ENCODE assay signal across 8 cellular contexts in the genomic region with DNA sequence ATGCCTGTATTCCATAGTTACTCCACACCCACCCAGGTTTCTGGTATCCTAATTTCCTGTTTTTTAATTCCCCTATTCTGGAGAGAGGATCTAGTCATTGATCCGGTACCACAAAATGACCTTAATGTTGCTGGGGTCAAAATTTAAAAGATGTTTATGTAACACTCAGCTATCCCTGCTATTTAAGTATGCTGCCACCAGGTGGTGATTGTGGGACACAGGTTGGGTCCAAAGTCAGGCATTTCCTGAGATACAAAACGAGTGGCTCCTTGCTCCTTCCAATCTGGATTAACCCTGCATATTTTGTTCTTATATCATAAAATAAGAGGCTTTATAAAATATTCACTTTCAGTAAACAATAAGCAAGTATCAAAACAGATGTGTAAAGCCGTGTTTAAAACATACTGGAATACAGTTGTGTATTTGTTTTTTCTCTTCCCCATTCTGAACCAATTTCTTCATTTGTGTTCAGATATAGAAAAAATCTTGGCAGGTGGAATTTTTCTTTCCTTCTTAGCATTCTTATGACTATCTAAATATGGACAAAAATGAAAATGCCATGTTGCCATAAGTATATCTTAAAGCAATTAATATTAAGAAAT. TPM values are rescaled to one million over a fixed set of nuclear protein-coding genes. Genes with fewer than 3 reads are reported as not detected.
DNase-seq lines count a peak whose midpoint lies in the region; ATAC-seq and TF ChIP-seq lines count a peak whose summit lies in the region.

No MANE protein-coding gene starts in this region.

- no TSS peak for BruUV-seq in PC-9 (replicated peaks; lab: Mats Ljungman, UMichigan)

- DNase-seq in AG08396 (ENCODE audit: low spot score) = peak; percentile 11
- DNase-seq in PC-9 = no peak
- DNase-seq in fibroblast of pulmonary artery (ENCODE audit: low read depth) = peak; percentile 3
- no peak for DNase-seq in NCI-H2227 (lab: John Stamatoyannopoulos, UW; ENCODE audit: unreplicated experiment)
- no peak for DNase-seq in activated T-helper 2 cell treated with anti-CD3 and anti-CD28 coated beads, Interferon-gamma antibody, Interleukin-2, Interleukin-4, amounts not matched to agents 10 μg/mL and 5 μg/mL and 100 μg/mL, durations not matched to agents 14 hours and 24 hours and 36 hours (ENCODE audit: low spot score)

- POLR2A ChIA-PET in PC-9 (lab: Charles Lee; ENCODE audit: unreplicated experiment) = no interaction called here

- no peak overlapping the region for H3K4me3 ChIP-seq in PC-9
- H3K4me3 ChIP-seq in fibroblast of pulmonary artery (replicated peaks; ENCODE audit: low read depth, low read length) = no peak overlapping the region

- H3K36me3 Mint-ChIP-seq in activated T-helper 2 cell treated with anti-CD3 and anti-CD28 coated beads, Interferon-gamma antibody, Interleukin-2, Interleukin-4, amounts not matched to agents 10 μg/mL and 5 μg/mL and 100 μg/mL, durations not matched to agents 14 hours and 24 hours and 36 hours (ENCODE audit: low read depth) = no peaks in the 10 kb centered on the region

- no peaks in the 10 kb centered on the region for H3K36me3 ChIP-seq in PC-9 (ENCODE audit: low read depth)

- TF ChIP-seq CTCF in GM12873 (IDR thresholded peaks at IDR 0.05; ENCODE audit: insufficient read depth, low read depth, low read length, missing control alignments) (peak; percentile 66), PC-9 (conservative IDR thresholded peaks at IDR 0.05) (peak; percentile 61), fibroblast of pulmonary artery (IDR thresholded peaks at IDR 0.05; ENCODE audit: low read length, missing control alignments) (peak; percentile 9)

- H3F3A ChIP-seq in PC-9 (ENCODE audit: insufficient read depth, low read depth) = no peaks in the 10 kb centered on the region

- no peaks in the 10 kb centered on the region for H4K20me1 ChIP-seq in PC-9 (ENCODE audit: insufficient read depth)

- intact Hi-C loops in PC-9 (cut with micrococcal nuclease; ENCODE audit: unreplicated experiment) = no loop called here
- intact Hi-C loops in activated T-helper 2 cell treated with anti-CD3 and anti-CD28 coated beads, Interferon-gamma antibody, Interleukin-2, Interleukin-4, amounts not matched to agents 10 μg/mL and 5 μg/mL and 100 μg/mL, durations not matched to agents 14 hours and 24 hours and 36 hours (cut with micrococcal nuclease) = no loop called here

- H3K79me2 ChIP-seq in PC-9 (ENCODE audit: low read depth) = no peaks in the 10 kb centered on the region

- CTCF ChIA-PET in PC-9 (lab: Charles Lee) = no interaction called here

- no peak overlapping the region for H2AFZ ChIP-seq in PC-9

- H3K9me3 ChIP-seq in PC-9 (ENCODE audit: insufficient read depth, low read depth) = no peaks in the 10 kb centered on the region

- H3K4me1 Mint-ChIP-seq in activated T-helper 2 cell treated with anti-CD3 and anti-CD28 coated beads, Interferon-gamma antibody, Interleukin-2, Interleukin-4, amounts not matched to agents 10 μg/mL and 5 μg/mL and 100 μg/mL, durations not matched to agents 14 hours and 24 hours and 36 hours (ENCODE audit: low read depth) = no peaks in the 10 kb centered on the region

- H3K27me3 Mint-ChIP-seq in activated T-helper 2 cell treated with anti-CD3 and anti-CD28 coated beads, Interferon-gamma antibody, Interleukin-2, Interleukin-4, amounts not matched to agents 10 μg/mL and 5 μg/mL and 100 μg/mL, durations not matched to agents 14 hours and 24 hours and 36 hours (ENCODE audit: low read depth) = peaks cover 8% of the 10 kb centered on the region

- no peaks in the 10 kb centered on the region for H3K9me3 Mint-ChIP-seq in activated T-helper 2 cell treated with anti-CD3 and anti-CD28 coated beads, Interferon-gamma antibody, Interleukin-2, Interleukin-4, amounts not matched to agents 10 μg/mL and 5 μg/mL and 100 μg/mL, durations not matched to agents 14 hours and 24 hours and 36 hours

- H3K9me2 ChIP-seq in PC-9 (ENCODE audit: insufficient read depth) = no peaks in the 10 kb centered on the region

- no peak overlapping the region for H3K4me3 Mint-ChIP-seq in activated T-helper 2 cell treated with anti-CD3 and anti-CD28 coated beads, Interferon-gamma antibody, Interleukin-2, Interleukin-4, amounts not matched to agents 10 μg/mL and 5 μg/mL and 100 μg/mL, durations not matched to agents 14 hours and 24 hours and 36 hours (ENCODE audit: low read depth)

- no peak overlapping the region for H3K27ac Mint-ChIP-seq in activated T-helper 2 cell treated with anti-CD3 and anti-CD28 coated beads, Interferon-gamma antibody, Interleukin-2, Interleukin-4, amounts not matched to agents 10 μg/mL and 5 μg/mL and 100 μg/mL, durations not matched to agents 14 hours and 24 hours and 36 hours

- no peaks in the 10 kb centered on the region for H3K4me1 ChIP-seq in PC-9 (replicated peaks; ENCODE audit: insufficient read depth)

- no peak overlapping the region for H3K27ac ChIP-seq in PC-9

- ATAC-seq in GM18870 (IDR thresholded peaks at IDR 0.05; ENCODE audit: unreplicated experiment) (no peak), GM21447 (IDR thresholded peaks at IDR 0.05; ENCODE audit: unreplicated experiment) (no peak)

- no peak overlapping the region for H3K4me2 ChIP-seq in PC-9

- peaks cover 31% of the 10 kb centered on the region for H3K27me3 ChIP-seq in PC-9 (ENCODE audit: insufficient read depth, low read depth)

RNA-seq across cellular contexts. Expression of a gene that starts 16.3 kb away (rescaled TPM):
- total RNA-seq in PC-9 (2021) = not detected in 2 replicates
- not detected in 2 replicates for total RNA-seq in activated T-helper 2 cell treated with anti-CD3 and anti-CD28 coated beads, Interferon-gamma antibody, Interleukin-2, Interleukin-4, amounts not matched to agents 10 μg/mL and 5 μg/mL and 100 μg/mL, durations not matched to agents 14 hours and 24 hours and 36 hours

Comparison
In these comparisons a context has a peak if more than half of its experiments do, and no peak if none do; other contexts are left out.
1. DNase-seq: peak in AG08396 (single experiment) and fibroblast of pulmonary artery (single experiment); none in PC-9 (0 of 2), NCI-H2227 (single experiment) and activated T-helper 2 cell treated with anti-CD3 and anti-CD28 coated beads, Interferon-gamma antibody, Interleukin-2, Interleukin-4, amounts not matched to agents 10 μg/mL and 5 μg/mL and 100 μg/mL, durations not matched to agents 14 hours and 24 hours and 36 hours (single experiment).
2. CTCF ChIP-seq: peak in every context shown above with its lines; median percentile 66 in GM12873; 61 in PC-9; 9 in fibroblast of pulmonary artery.